1 cellular context compared by ENCODE assay signal in the genomic region with DNA sequence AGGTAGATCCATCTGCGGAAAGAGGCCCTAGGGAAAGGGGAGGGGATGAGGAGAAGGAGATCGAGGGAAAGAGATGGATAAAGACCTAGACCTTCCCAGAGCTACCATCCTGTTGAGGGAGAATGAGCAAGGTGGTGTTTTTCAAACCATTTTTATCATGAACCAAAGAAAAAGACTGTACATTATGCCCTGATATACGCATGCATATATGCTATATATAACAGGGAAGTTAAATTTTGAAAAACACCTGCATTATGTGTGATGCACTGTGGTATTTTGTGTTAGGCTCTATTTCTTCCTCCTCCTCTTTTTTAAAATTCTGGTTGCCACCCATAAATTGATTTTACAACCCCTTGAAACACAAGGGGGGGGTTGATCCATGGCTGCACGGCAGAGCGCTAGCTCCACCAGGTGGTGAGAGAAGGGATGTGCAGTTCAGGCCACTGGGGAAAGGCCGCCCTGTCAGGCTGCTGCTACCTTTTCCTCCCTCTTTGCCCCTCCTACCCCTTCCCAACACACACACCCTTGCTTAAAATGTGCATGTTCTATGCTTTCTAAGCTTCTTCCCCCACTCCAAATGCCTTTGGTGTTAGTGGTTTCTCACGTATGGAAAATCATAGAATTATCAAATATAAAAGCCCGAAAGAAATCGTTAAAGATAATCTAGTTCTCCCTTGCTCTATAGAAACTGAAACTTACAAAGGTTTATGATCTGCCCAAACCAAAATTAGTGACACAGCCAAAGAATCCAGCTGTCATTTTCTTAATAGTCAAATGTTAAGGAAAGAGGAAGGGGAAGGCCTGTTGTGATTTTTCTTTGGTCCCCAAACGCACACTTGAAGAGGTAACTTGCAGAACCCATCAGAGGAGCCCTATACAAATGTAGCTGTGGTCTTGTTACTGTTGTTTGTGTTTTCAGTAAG.
A peak's percentile ranks its signal among the peaks of the same experiment; 100 is the strongest.
TF ChIP-seq lines count a peak whose summit lies in the region.

No MANE protein-coding gene starts in this region.

TF ChIP-seq in H1, 55 proteins besides CTCF, POLR2A, EP300 and RAD21:
- TF ChIP-seq RBBP5 (IDR thresholded peaks at IDR 0.05; ENCODE audit: borderline replicate concordance, low read depth, low read length): no peak
- TF ChIP-seq YY1 (IDR thresholded peaks at IDR 0.05; ENCODE audit: low read depth, low read length): 0 out of 2 replicates have a peak, but pooled peaks have one; percentile 29
TF ChIP-seq in H1: peak in this region for 1.
